ENCODE assay signal across 7 cellular contexts in the genomic region with DNA sequence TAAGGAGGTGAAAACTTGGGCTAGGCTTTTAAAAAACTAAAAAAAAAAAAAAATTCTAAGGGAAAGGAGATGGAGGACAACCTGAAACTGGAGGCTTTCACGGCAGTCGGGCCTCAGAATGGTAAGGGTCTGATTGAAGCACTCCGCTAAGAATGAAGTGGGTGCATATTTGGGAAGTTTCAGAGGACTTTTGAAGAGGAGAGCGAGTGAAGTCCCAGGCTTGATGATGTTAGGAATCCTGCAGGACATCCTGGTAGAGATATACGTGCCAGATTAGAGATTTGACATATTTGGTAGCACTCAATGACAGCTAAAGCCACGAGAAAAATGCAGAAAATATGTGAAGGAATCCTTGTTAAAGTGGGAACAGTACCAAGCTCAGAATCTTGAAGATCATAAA.
"Had no signal": no experiment of that assay in that cellular context is flagged by ENCODE, and none has a peak within 500 bp of the region (broad histone marks: within the 10 kb centered on the region; RNA-seq: fewer than 3 reads in every experiment).

No MANE protein-coding gene starts in this region.

- ATAC-seq: HCT116 had no signal

- H3K9ac ChIP-seq: GM23248, KMS-11 had no signal

- H2AFZ ChIP-seq: GM23248 had no signal

- DNase-seq: GM23248, GOT3, H7, KBM-7 had no signal

- H3K9me3 ChIP-seq: HAP-1 had no signal

- H3K27ac ChIP-seq: GM23248, KMS-11 had no signal

- H3K4me1 ChIP-seq: HAP-1 had no signal

- H3K4me2 ChIP-seq: KMS-11 had no signal

- H3K4me3 ChIP-seq: GM23248, HAP-1 had no signal

- H3K36me3 ChIP-seq: HAP-1 had no signal
